15 cellular contexts compared by ENCODE assay signal in genomic region chr6:11223296-11223695, GRCh38. TPM values are rescaled to one million over a fixed set of nuclear protein-coding genes. Genes with fewer than 3 reads are reported as not detected.
A peak's percentile ranks its signal among the peaks of the same experiment; 100 is the strongest.
DNase-seq lines count a peak whose midpoint lies in the region; ATAC-seq, FAIRE-seq and TF ChIP-seq lines count a peak whose summit lies in the region.
"Had no signal": no experiment of that assay in that cellular context is flagged by ENCODE, and none has a peak within 500 bp of the region (broad histone marks: within the 10 kb centered on the region; RNA-seq: fewer than 3 reads in every experiment).

No MANE protein-coding gene starts in this region.

- H3K9me1 ChIP-seq in keratinocyte (ENCODE audit: control insufficient read depth, extremely low read depth, insufficient read depth, low read length), result no peaks in the 10 kb centered on the region

- POLR2A ChIA-PET in activated CD8-positive, alpha-beta T cell treated with anti-CD3 and anti-CD28 coated beads, Interleukin-2, amount 10 ng/mL, durations not matched to agents 7 days and 5 days (lab: Charles Lee), result interaction anchor here (1.7 to 5.5 kb wide), 7 partner anchors 9 to 55 kb away, joined by 5 to 75 read pairs (median 7); partner anchors contain the start of gene NEDD9

- H3K27me3 Mint-ChIP-seq in activated T-cell treated with anti-CD3 and anti-CD28 coated beads, Interleukin-2, amount 50 U/mL, for 24 hours, result no peaks in the 10 kb centered on the region
- H3K27me3 Mint-ChIP-seq in activated CD8-positive, alpha-beta T cell treated with anti-CD3 and anti-CD28 coated beads, Interleukin-2, amount 10 ng/mL, durations not matched to agents 7 days and 5 days (ENCODE audit: low read depth), result no peaks in the 10 kb centered on the region

- dilution Hi-C loops in keratinocyte (cut with MboI; ENCODE audit: extremely low pct_ligation_motif_present, low sequenced_read_pairs), result no loop called here

- H4K20me1 ChIP-seq in keratinocyte (ENCODE audit: control insufficient read depth, extremely low read depth, insufficient read depth, low read length), result no peaks in the 10 kb centered on the region

- H3K9ac ChIP-seq in keratinocyte (ENCODE audit: control insufficient read depth, extremely low read depth, insufficient read depth, low read length), result no peak overlapping the region
- no peak overlapping the region for H3K9ac ChIP-seq in subcutaneous abdominal adipose tissue (ENCODE audit: low read length in 5 of 5)

- CTCF ChIA-PET in activated CD8-positive, alpha-beta T cell treated with anti-CD3 and anti-CD28 coated beads, Interleukin-2, amount 10 ng/mL, durations not matched to agents 7 days and 5 days (lab: Charles Lee), result interaction anchor here (1.2 to 4.9 kb wide), 11 partner anchors 9 to 273 kb away, joined by 3 to 29 read pairs (median 9); partner anchors contain the start of gene NEDD9

- no peaks in the 10 kb centered on the region for H3K27me3 ChIP-seq in keratinocyte (ENCODE audit: control insufficient read depth, extremely low read depth, insufficient read depth, low read length)
- no peaks in the 10 kb centered on the region for H3K27me3 ChIP-seq in subcutaneous abdominal adipose tissue (ENCODE audit: control insufficient read depth in 5 of 5, insufficient read depth in 4 of 5, low read length in 5 of 5)

- H3K27ac Mint-ChIP-seq in activated T-cell treated with anti-CD3 and anti-CD28 coated beads, Interleukin-2, amount 50 U/mL, for 24 hours, result peak overlapping the region; percentile 94
- H3K27ac Mint-ChIP-seq in activated CD8-positive, alpha-beta T cell treated with anti-CD3 and anti-CD28 coated beads, Interleukin-2, amount 10 ng/mL, durations not matched to agents 7 days and 5 days, result peak overlapping the region; percentile 94

- peaks cover 51% of the 10 kb centered on the region for H3K36me3 Mint-ChIP-seq in activated T-cell treated with anti-CD3 and anti-CD28 coated beads, Interleukin-2, amount 50 U/mL, for 24 hours (ENCODE audit: low read depth)
- peaks cover 85% of the 10 kb centered on the region for H3K36me3 Mint-ChIP-seq in activated CD8-positive, alpha-beta T cell treated with anti-CD3 and anti-CD28 coated beads, Interleukin-2, amount 10 ng/mL, durations not matched to agents 7 days and 5 days (ENCODE audit: low read depth)

- no peak for FAIRE-seq in keratinocyte (lab: Jason Lieb, UNC)
- FAIRE-seq: K562, small intestine, urothelium cell line had no signal

- H3K4me3 Mint-ChIP-seq in activated T-cell treated with anti-CD3 and anti-CD28 coated beads, Interleukin-2, amount 50 U/mL, for 24 hours, result peak overlapping the region; percentile 3
- H3K4me3 Mint-ChIP-seq in activated CD8-positive, alpha-beta T cell treated with anti-CD3 and anti-CD28 coated beads, Interleukin-2, amount 10 ng/mL, durations not matched to agents 7 days and 5 days, result peak overlapping the region; percentile 68

- peak overlapping the region; percentile 66 for H3K27ac ChIP-seq in keratinocyte (ENCODE audit: control insufficient read depth, insufficient read depth, low read length)
- peak overlapping the region; percentile 86 for H3K27ac ChIP-seq in subcutaneous abdominal adipose tissue (ENCODE audit: low read depth, low read length)

- no peak for DNase-seq in activated T-cell treated with anti-CD3 and anti-CD28 coated beads, Interleukin-2, amount 50 U/mL, for 24 hours
- DNase-seq in activated T-cell treated with anti-CD3 and anti-CD28 coated beads for 4 hours, result no peak
- DNase-seq in activated CD8-positive, alpha-beta T cell treated with anti-CD3 and anti-CD28 coated beads, Interleukin-2, amount 10 ng/mL, durations not matched to agents 7 days and 5 days, result no peak
- no peak for DNase-seq in keratinocyte (ENCODE audit: low read depth, low spot score)
- no peak for DNase-seq in GM10266 (ENCODE audit: extremely low spot score)
- no peak for DNase-seq in NCI-H1048 (lab: John Stamatoyannopoulos, UW)
- no peak for DNase-seq in NCI-H526 treated with DMSO at 0.1 percent for 48 hours (lab: John Stamatoyannopoulos, UW)
- DNase-seq: activated CD4-positive, CD25-positive, alpha-beta regulatory T cell; activated effector memory CD4-positive, alpha-beta T cell treated with Interleukin-2 at 50 U/mL for 16 hours; DMS153; NCI-H146; small intestine had no signal

- peaks cover 2% of the 10 kb centered on the region for H3K9me3 Mint-ChIP-seq in activated T-cell treated with anti-CD3 and anti-CD28 coated beads, Interleukin-2, amount 50 U/mL, for 24 hours
- H3K9me3 Mint-ChIP-seq in activated CD8-positive, alpha-beta T cell treated with anti-CD3 and anti-CD28 coated beads, Interleukin-2, amount 10 ng/mL, durations not matched to agents 7 days and 5 days (ENCODE audit: insufficient read depth), result no peaks in the 10 kb centered on the region

- H3K4me2 ChIP-seq in keratinocyte (ENCODE audit: control insufficient read depth, extremely low read depth, insufficient read depth, low read depth, low read length), result peak overlapping the region; percentile 79

- TF ChIP-seq CTCF in keratinocyte (optimal IDR thresholded peaks at IDR 0.05 in 1 of 3, IDR thresholded peaks at IDR 0.05 in 1 of 3, conservative IDR thresholded peaks at IDR 0.05 in 1 of 3; ENCODE audit: extremely low read depth in 1 of 3, insufficient read depth in 2 of 3, low read length in 3 of 3), result no peak
- no peak for TF ChIP-seq CTCF in GM10266 (IDR thresholded peaks at IDR 0.05; ENCODE audit: control insufficient read depth, insufficient read depth, low read depth, missing control alignments)

- H3K4me3 ChIP-seq in keratinocyte (ENCODE audit: control insufficient read depth in 2 of 3, extremely low read depth in 1 of 3, insufficient read depth in 2 of 3, low read depth in 1 of 3, low read length in 3 of 3) (no peak overlapping the region), subcutaneous abdominal adipose tissue (ENCODE audit: low read depth in 1 of 5, low read length in 5 of 5) (no peak overlapping the region)
- H3K4me3 ChIP-seq: K562 had no signal

- H3K4me1 ChIP-seq in keratinocyte (ENCODE audit: control insufficient read depth, extremely low read depth, insufficient read depth, low read length) (peaks cover 32% of the 10 kb centered on the region), subcutaneous abdominal adipose tissue (ENCODE audit: control insufficient read depth in 5 of 5, insufficient read depth in 5 of 5, low read length in 5 of 5) (peaks cover 13 to 86% (median 64%) of the 10 kb centered on the region in 5 donors)

- no peaks in the 10 kb centered on the region for H3K79me2 ChIP-seq in keratinocyte (ENCODE audit: control insufficient read depth, insufficient read depth, low read length)

- no peak overlapping the region for H2AFZ ChIP-seq in keratinocyte (ENCODE audit: control insufficient read depth, low read length)

- H3K4me1 Mint-ChIP-seq in activated T-cell treated with anti-CD3 and anti-CD28 coated beads, Interleukin-2, amount 50 U/mL, for 24 hours (ENCODE audit: low read depth), result peaks cover 67% of the 10 kb centered on the region
- peaks cover 91% of the 10 kb centered on the region for H3K4me1 Mint-ChIP-seq in activated CD8-positive, alpha-beta T cell treated with anti-CD3 and anti-CD28 coated beads, Interleukin-2, amount 10 ng/mL, durations not matched to agents 7 days and 5 days (ENCODE audit: low read depth)

- ATAC-seq in activated CD8-positive, alpha-beta T cell treated with anti-CD3 and anti-CD28 coated beads, Interleukin-2, amount 10 ng/mL, durations not matched to agents 7 days and 5 days, result no peak
- ATAC-seq: K562 had no signal

- H3K36me3 ChIP-seq in keratinocyte (ENCODE audit: control insufficient read depth in 2 of 2, extremely low read depth in 1 of 2, insufficient read depth in 2 of 2, low read length in 2 of 2) (no peaks in the 10 kb centered on the region), subcutaneous abdominal adipose tissue (ENCODE audit: control insufficient read depth in 5 of 5, insufficient read depth in 5 of 5, low read length in 5 of 5) (peaks cover 0 to 9% (median 3%) of the 10 kb centered on the region in 5 donors)

- H3K9me3 ChIP-seq in keratinocyte (ENCODE audit: control insufficient read depth, low read depth, low read length), result no peaks in the 10 kb centered on the region
- H3K9me3 ChIP-seq in subcutaneous abdominal adipose tissue (ENCODE audit: control insufficient read depth in 5 of 5, low read length in 5 of 5), result no peaks in the 10 kb centered on the region

RNA-seq across cellular contexts. Expression of gene NEDD9, which starts 9.2 kb away (rescaled TPM):
- 10 to 100 TPM; 64.9 to 69.5 TPM for total RNA-seq in activated CD8-positive, alpha-beta T cell treated with anti-CD3 and anti-CD28 coated beads, Interleukin-2, amount 10 ng/mL, durations not matched to agents 7 days and 5 days
- 3.3 to 4.3 TPM (median 4.1 TPM) in 3 replicates for polyA plus RNA-seq in keratinocyte
- polyA plus RNA-seq in keratinocyte (2011; ENCODE audit: low read depth), result 3.2 TPM
- 2.6 and 3.2 TPM in 2 replicates for polyA plus RNA-seq in keratinocyte (2011; cell fraction: cytosol; rRNA removed)
- 7.6 and 10.8 TPM in 2 replicates for polyA plus RNA-seq in keratinocyte (2011; cell fraction: nucleus; rRNA removed)
- 2.7 and 3.5 TPM in 2 replicates for polyA plus RNA-seq in keratinocyte (2012; ENCODE audit: low replicate concordance)
- 6.8 to 8.7 TPM (median 8.4 TPM) in 3 replicates for polyA minus RNA-seq in keratinocyte
- 4.4 TPM for polyA minus RNA-seq in keratinocyte (2011; cell fraction: cytosol; rRNA and poly(A)+ RNA removed)
- polyA minus RNA-seq in keratinocyte (2011; cell fraction: nucleus; rRNA and poly(A)+ RNA removed), result 8.1 and 19.7 TPM in 2 replicates
